In genomic region chr2:199456383-199457146, GRCh38 we compare ENCODE assay signal across 8 cellular contexts. TPM values are rescaled to one million over a fixed set of nuclear protein-coding genes. Genes with fewer than 3 reads are reported as not detected.
DNase-seq lines count a peak whose midpoint lies in the region; ATAC-seq and TF ChIP-seq lines count a peak whose summit lies in the region.

No MANE protein-coding gene starts in this region.

- no peak overlapping the region for H3K27ac Mint-ChIP-seq in T-helper 17 cell
- no peak overlapping the region for H3K27ac Mint-ChIP-seq in stimulated activated naive CD8-positive, alpha-beta T cell treated with anti-CD3 and anti-CD28 coated beads, Interleukin-15, Interleukin-2, amounts not matched to agents 100 ng/mL and 50 ng/mL, for 24 hours

- no peak for ATAC-seq in SK-N-SH treated with all-trans-retinoic acid at 6 μM for 48 hours
- no peak for ATAC-seq in T-helper 17 cell
- no peak for ATAC-seq in GM19463 (IDR thresholded peaks at IDR 0.05; ENCODE audit: unreplicated experiment)
- no peak for ATAC-seq in HG03159 (IDR thresholded peaks at IDR 0.05; ENCODE audit: unreplicated experiment)

- no peaks in the 10 kb centered on the region for H3K9me2 ChIP-seq in SK-N-SH

- no peaks in the 10 kb centered on the region for H4K20me1 ChIP-seq in SK-N-SH (ENCODE audit: insufficient read depth)

- H3K27me3 ChIP-seq in SK-N-SH (ENCODE audit: insufficient read depth), result peaks cover 57% of the 10 kb centered on the region

- H3K36me3 Mint-ChIP-seq in T-helper 17 cell (ENCODE audit: low read depth), result peaks cover 3% of the 10 kb centered on the region
- peaks cover 5% of the 10 kb centered on the region for H3K36me3 Mint-ChIP-seq in stimulated activated naive CD8-positive, alpha-beta T cell treated with anti-CD3 and anti-CD28 coated beads, Interleukin-15, Interleukin-2, amounts not matched to agents 100 ng/mL and 50 ng/mL, for 24 hours (ENCODE audit: low read depth)

- no peak for TF ChIP-seq RAD21 in SK-N-SH (IDR thresholded peaks at IDR 0.05; ENCODE audit: low read length)

- 0 out of 2 replicates have a peak overlapping the region, but pooled peaks have one; percentile 63 for H2AFZ ChIP-seq in SK-N-SH (ENCODE audit: low read depth)

- TF ChIP-seq CTCF in SK-N-SH (IDR thresholded peaks at IDR 0.05), result no peak

- no peaks in the 10 kb centered on the region for H3K79me2 ChIP-seq in SK-N-SH (ENCODE audit: insufficient read depth)

- TF ChIP-seq EP300 in SK-N-SH (IDR thresholded peaks at IDR 0.05; ENCODE audit: borderline replicate concordance in 1 of 2, low read depth in 1 of 2, low read length in 1 of 2), result no peak

- H3K9me3 Mint-ChIP-seq in stimulated activated naive CD8-positive, alpha-beta T cell treated with anti-CD3 and anti-CD28 coated beads, Interleukin-15, Interleukin-2, amounts not matched to agents 100 ng/mL and 50 ng/mL, for 24 hours, result peaks cover 5% of the 10 kb centered on the region

- H3K36me3 ChIP-seq in SK-N-SH (replicated peaks in 1 of 2; ENCODE audit: control insufficient read depth in 1 of 2, insufficient read depth in 2 of 2, low read length in 1 of 2), result no peaks in the 10 kb centered on the region

- peak overlapping the region; percentile 86 for H3K4me3 Mint-ChIP-seq in T-helper 17 cell
- peak overlapping the region; percentile 66 for H3K4me3 Mint-ChIP-seq in stimulated activated naive CD8-positive, alpha-beta T cell treated with anti-CD3 and anti-CD28 coated beads, Interleukin-15, Interleukin-2, amounts not matched to agents 100 ng/mL and 50 ng/mL, for 24 hours

- 9% methylated on average over 23 of the region's 44 CpGs for WGBS in SK-N-SH (ENCODE audit: low lambda C conversion rate)

- H3K27me3 Mint-ChIP-seq in T-helper 17 cell, result peaks cover 51% of the 10 kb centered on the region
- peaks cover 66% of the 10 kb centered on the region for H3K27me3 Mint-ChIP-seq in stimulated activated naive CD8-positive, alpha-beta T cell treated with anti-CD3 and anti-CD28 coated beads, Interleukin-15, Interleukin-2, amounts not matched to agents 100 ng/mL and 50 ng/mL, for 24 hours

- peak overlapping the region; percentile 93; the same call in 1 of the 2 replicates for H3K4me2 ChIP-seq in SK-N-SH

- H3K9me3 ChIP-seq in SK-N-SH, result no peaks in the 10 kb centered on the region
- H3K9me3 ChIP-seq in T-helper 17 cell (ENCODE audit: control insufficient read depth, low read length, poor library complexity, severe bottlenecking), result peaks cover 8% of the 10 kb centered on the region

- CTCF ChIA-PET in SK-N-SH (lab: Yijun Ruan, JAX), result no interaction called here

- POLR2A ChIA-PET in SK-N-SH (lab: Yijun Ruan, JAX), result no interaction called here

- H3K27ac ChIP-seq in SK-N-SH (ENCODE audit: low read depth in 2 of 2, low read length in 1 of 2), result no peak overlapping the region

- peaks cover 8% of the 10 kb centered on the region for H3F3A ChIP-seq in SK-N-SH (replicated peaks; ENCODE audit: insufficient read depth)

- no peak overlapping the region for H3K9ac ChIP-seq in SK-N-SH

- DNase-seq in SK-N-SH (no peak), T-helper 17 cell (no peak), NCI-H2196 treated with DMSO at 0.1 percent for 48 hours (lab: John Stamatoyannopoulos, UW; ENCODE audit: unreplicated experiment) (no peak)

- H3K4me1 Mint-ChIP-seq in T-helper 17 cell, result peaks cover 10% of the 10 kb centered on the region
- peaks cover 32% of the 10 kb centered on the region for H3K4me1 Mint-ChIP-seq in stimulated activated naive CD8-positive, alpha-beta T cell treated with anti-CD3 and anti-CD28 coated beads, Interleukin-15, Interleukin-2, amounts not matched to agents 100 ng/mL and 50 ng/mL, for 24 hours (ENCODE audit: low read depth)

- peaks cover 0 to 9% of the 10 kb centered on the region in 2 experiments; a peak in 1 of 4 replicates for H3K4me1 ChIP-seq in SK-N-SH (ENCODE audit: control insufficient read depth in 1 of 2, insufficient read depth in 2 of 2, low read depth in 1 of 2, low read length in 1 of 2)

- H3K4me3 ChIP-seq in SK-N-SH (ENCODE audit: low read depth in 2 of 2, low read length in 1 of 2) (no peak overlapping the region), iPS-11a (ENCODE audit: low read depth, low read length) (peak overlapping the region; percentile 42)

TF ChIP-seq in SK-N-SH, 30 proteins besides CTCF, POLR2A, EP300 and RAD21:
- TF ChIP-seq SMC3 (IDR thresholded peaks at IDR 0.05; ENCODE audit: low read depth, low read length) (no peak), EZH2phosphoT487 (IDR thresholded peaks at IDR 0.05; ENCODE audit: borderline replicate concordance, low read depth) (peak; percentile 90)

TF ChIP-seq in SK-N-SH treated with all-trans-retinoic acid at 6 μM for 48 hours, 23 proteins besides CTCF, POLR2A, EP300 and RAD21:
- TF ChIP-seq CSRNP3 (CRISPR knock-in tag; IDR thresholded peaks at IDR 0.05), result no peak

RNA-seq across cellular contexts. Expression of gene SATB2, which starts 1.2 kb away (rescaled TPM):
- polyA plus RNA-seq in SK-N-SH (2012; rRNA removed), result 0.06 and 0.13 TPM in 2 replicates
- polyA plus RNA-seq in SK-N-SH (2012; cell fraction: cytosol; rRNA removed), result 0.10 and 0.17 TPM in 2 replicates
- polyA plus RNA-seq in SK-N-SH (2012; cell fraction: nucleus; rRNA removed), result 0.30 and 0.55 TPM in 2 replicates
- total RNA-seq in T-helper 17 cell, result under 1 TPM; 0.05 to 0.29 TPM
